Comparison of ENCODE assay signal across 18 cellular contexts in genomic region chr1:228315945-228316588, GRCh38.
DNase-seq lines count a peak whose midpoint lies in the region; ATAC-seq and TF ChIP-seq lines count a peak whose summit lies in the region.
"Had no signal": no experiment of that assay in that cellular context is flagged by ENCODE, and none has a peak within 500 bp of the region (broad histone marks: within the 10 kb centered on the region; RNA-seq: fewer than 3 reads in every experiment).

No MANE protein-coding gene starts in this region.

- H3K9me3 ChIP-seq in endodermal cell (ENCODE audit: control insufficient read depth, low read length), result peaks cover 18% of the 10 kb centered on the region
- H3K9me3 ChIP-seq in osteoblast (ENCODE audit: low read depth, low read length), result peaks cover 2% of the 10 kb centered on the region
- H3K9me3 ChIP-seq in upper lobe of right lung, result no peaks in the 10 kb centered on the region

- H3K4me3 ChIP-seq in endodermal cell (ENCODE audit: low read length) (no peak overlapping the region), osteoblast (ENCODE audit: insufficient read depth, low read length) (no peak overlapping the region), upper lobe of right lung (no peak overlapping the region)
- H3K4me3 ChIP-seq: dorsolateral prefrontal cortex, esophagus muscularis mucosa, mucosa of descending colon had no signal

- POLR2A ChIA-PET in activated naive CD8-positive, alpha-beta T cell treated with anti-CD3 and anti-CD28 coated beads, Interleukin-2, amount 10 ng/mL, durations not matched to agents 7 days and 5 days (lab: Charles Lee), result no interaction called here

- H3K27ac ChIP-seq in endodermal cell (ENCODE audit: low read depth, low read length) (no peak overlapping the region), osteoblast (ENCODE audit: low read depth, low read length) (no peak overlapping the region), upper lobe of right lung (no peak overlapping the region)
- H3K27ac ChIP-seq: dorsolateral prefrontal cortex, esophagus muscularis mucosa, parathyroid adenoma had no signal

- no peak overlapping the region for H2AFZ ChIP-seq in osteoblast (ENCODE audit: low read length)
- H2AFZ ChIP-seq: parathyroid adenoma had no signal

- no peak overlapping the region for H3K4me3 Mint-ChIP-seq in activated naive CD8-positive, alpha-beta T cell treated with anti-CD3 and anti-CD28 coated beads, Interleukin-2, amount 10 ng/mL, durations not matched to agents 7 days and 5 days
- no peak overlapping the region for H3K4me3 Mint-ChIP-seq in activated naive CD8-positive, alpha-beta T cell treated with anti-CD3 and anti-CD28 coated beads for 36 hours
- no peak overlapping the region for H3K4me3 Mint-ChIP-seq in endodermal cell
- H3K4me3 Mint-ChIP-seq: activated CD8-positive, alpha-beta memory T cell treated with anti-CD3 and anti-CD28 coated beads, Interleukin-2, amount 10 ng/mL, durations not matched to agents 7 days and 5 days; activated naive CD4-positive, alpha-beta T cell treated with anti-CD3 and anti-CD28 coated beads, Interleukin-2, amount 50 U/mL, for 24 hours had no signal

- intact Hi-C loops in upper lobe of right lung (cut with DNase I), result no loop called here

- H3K36me3 Mint-ChIP-seq in activated naive CD8-positive, alpha-beta T cell treated with anti-CD3 and anti-CD28 coated beads, Interleukin-2, amount 10 ng/mL, durations not matched to agents 7 days and 5 days, result no peaks in the 10 kb centered on the region
- peaks cover 8% of the 10 kb centered on the region for H3K36me3 Mint-ChIP-seq in activated naive CD8-positive, alpha-beta T cell treated with anti-CD3 and anti-CD28 coated beads for 36 hours
- peaks cover 7% of the 10 kb centered on the region for H3K36me3 Mint-ChIP-seq in endodermal cell (ENCODE audit: low read depth)
- H3K36me3 Mint-ChIP-seq: activated CD8-positive, alpha-beta memory T cell treated with anti-CD3 and anti-CD28 coated beads, Interleukin-2, amount 10 ng/mL, durations not matched to agents 7 days and 5 days had no signal

- no peaks in the 10 kb centered on the region for H3K4me1 Mint-ChIP-seq in activated naive CD8-positive, alpha-beta T cell treated with anti-CD3 and anti-CD28 coated beads, Interleukin-2, amount 10 ng/mL, durations not matched to agents 7 days and 5 days
- no peaks in the 10 kb centered on the region for H3K4me1 Mint-ChIP-seq in activated naive CD8-positive, alpha-beta T cell treated with anti-CD3 and anti-CD28 coated beads for 36 hours
- no peaks in the 10 kb centered on the region for H3K4me1 Mint-ChIP-seq in endodermal cell
- H3K4me1 Mint-ChIP-seq: activated CD8-positive, alpha-beta memory T cell treated with anti-CD3 and anti-CD28 coated beads, Interleukin-2, amount 10 ng/mL, durations not matched to agents 7 days and 5 days; activated naive CD4-positive, alpha-beta T cell treated with anti-CD3 and anti-CD28 coated beads, Interleukin-2, amount 50 U/mL, for 24 hours had no signal

- no peaks in the 10 kb centered on the region for H3K27me3 Mint-ChIP-seq in activated naive CD8-positive, alpha-beta T cell treated with anti-CD3 and anti-CD28 coated beads, Interleukin-2, amount 10 ng/mL, durations not matched to agents 7 days and 5 days
- no peaks in the 10 kb centered on the region for H3K27me3 Mint-ChIP-seq in activated naive CD8-positive, alpha-beta T cell treated with anti-CD3 and anti-CD28 coated beads for 36 hours
- no peaks in the 10 kb centered on the region for H3K27me3 Mint-ChIP-seq in endodermal cell (ENCODE audit: insufficient read depth)
- H3K27me3 Mint-ChIP-seq: activated CD8-positive, alpha-beta memory T cell treated with anti-CD3 and anti-CD28 coated beads, Interleukin-2, amount 10 ng/mL, durations not matched to agents 7 days and 5 days; activated naive CD4-positive, alpha-beta T cell treated with anti-CD3 and anti-CD28 coated beads, Interleukin-2, amount 50 U/mL, for 24 hours had no signal

- no peak overlapping the region for H3K9ac ChIP-seq in endodermal cell (ENCODE audit: extremely low read depth, low read length, poor library complexity, severe bottlenecking)
- H3K9ac ChIP-seq: parathyroid adenoma had no signal

- H4K20me1 ChIP-seq in osteoblast (ENCODE audit: insufficient read depth, low read length), result no peaks in the 10 kb centered on the region

- H3K79me2 ChIP-seq in osteoblast (ENCODE audit: insufficient read depth, low read length), result no peaks in the 10 kb centered on the region
- H3K79me2 ChIP-seq: parathyroid adenoma had no signal

- H3K36me3 ChIP-seq in endodermal cell (ENCODE audit: control insufficient read depth, insufficient read depth, low read length) (peaks cover 17% of the 10 kb centered on the region), osteoblast (ENCODE audit: insufficient read depth, low read length) (no peaks in the 10 kb centered on the region), upper lobe of right lung (peaks cover 17% of the 10 kb centered on the region)

- no peak for TF ChIP-seq CTCF in endodermal cell (conservative IDR thresholded peaks at IDR 0.05)
- TF ChIP-seq CTCF in osteoblast (IDR thresholded peaks at IDR 0.05; ENCODE audit: extremely low read depth, low read depth, low read length), result no peak
- TF ChIP-seq CTCF in upper lobe of right lung (IDR thresholded peaks at IDR 0.05), result no peak

- no peaks in the 10 kb centered on the region for H3K27me3 ChIP-seq in endodermal cell (ENCODE audit: control insufficient read depth, insufficient read depth, low read length, poor library complexity, severe bottlenecking)
- H3K27me3 ChIP-seq in osteoblast (ENCODE audit: insufficient read depth, low read length), result no peaks in the 10 kb centered on the region
- no peaks in the 10 kb centered on the region for H3K27me3 ChIP-seq in upper lobe of right lung
- H3K27me3 ChIP-seq: dorsolateral prefrontal cortex had no signal

- 91 to 93% methylated on average over 13 to 40 of the region's 40 CpGs for WGBS in endodermal cell (ENCODE audit: insufficient coverage in 1 of 2, insufficient read length in 1 of 2), 2 experiments

- no peak for ATAC-seq in activated naive CD8-positive, alpha-beta T cell treated with anti-CD3 and anti-CD28 coated beads, Interleukin-2, amount 10 ng/mL, durations not matched to agents 7 days and 5 days (ENCODE audit: low read depth)
- ATAC-seq in upper lobe of right lung, result no peak
- ATAC-seq: activated CD8-positive, alpha-beta memory T cell treated with anti-CD3 and anti-CD28 coated beads, Interleukin-2, amount 10 ng/mL, durations not matched to agents 7 days and 5 days; mucosa of descending colon had no signal

- H3K4me2 ChIP-seq in osteoblast (ENCODE audit: insufficient read depth, low read length), result no peak overlapping the region

- H3K27ac Mint-ChIP-seq in activated naive CD8-positive, alpha-beta T cell treated with anti-CD3 and anti-CD28 coated beads, Interleukin-2, amount 10 ng/mL, durations not matched to agents 7 days and 5 days, result no peak overlapping the region
- no peak overlapping the region for H3K27ac Mint-ChIP-seq in activated naive CD8-positive, alpha-beta T cell treated with anti-CD3 and anti-CD28 coated beads for 36 hours
- no peak overlapping the region for H3K27ac Mint-ChIP-seq in endodermal cell
- H3K27ac Mint-ChIP-seq: activated CD8-positive, alpha-beta memory T cell treated with anti-CD3 and anti-CD28 coated beads, Interleukin-2, amount 10 ng/mL, durations not matched to agents 7 days and 5 days; activated naive CD4-positive, alpha-beta T cell treated with anti-CD3 and anti-CD28 coated beads, Interleukin-2, amount 50 U/mL, for 24 hours had no signal

- peak; percentile 18 for DNase-seq in activated naive CD8-positive, alpha-beta T cell treated with anti-CD3 and anti-CD28 coated beads, Interleukin-2, amount 10 ng/mL, durations not matched to agents 7 days and 5 days
- DNase-seq in activated naive CD8-positive, alpha-beta T cell treated with anti-CD3 and anti-CD28 coated beads for 36 hours, result no peak
- DNase-seq in endodermal cell (peak; percentile 89), osteoblast (ENCODE audit: insufficient read length, low spot score, missing footprints) (peak; percentile 56), upper lobe of right lung (peak; percentile 61), SKM-1 (lab: John Stamatoyannopoulos, UW; ENCODE audit: unreplicated experiment) (no peak), anterior cingulate cortex (lab: John Stamatoyannopoulos, UW) (no peak), 8988T (no peak)
- DNase-seq: activated CD4-positive, alpha-beta T cell treated with anti-CD3 and anti-CD28 coated beads for 1 hour; activated CD8-positive, alpha-beta memory T cell treated with anti-CD3 and anti-CD28 coated beads, Interleukin-2, amount 10 ng/mL, durations not matched to agents 7 days and 5 days; KBM-7; NCI-H1105; NCI-H2227 treated with DMSO at 0.1 percent for 48 hours had no signal

- H3K4me1 ChIP-seq in endodermal cell (ENCODE audit: control insufficient read depth, insufficient read depth, low read length), result no peaks in the 10 kb centered on the region
- H3K4me1 ChIP-seq in osteoblast (ENCODE audit: insufficient read depth, low read length), result no peaks in the 10 kb centered on the region
- H3K4me1 ChIP-seq in upper lobe of right lung, result no peaks in the 10 kb centered on the region
- H3K4me1 ChIP-seq: parathyroid adenoma had no signal

- H3K9me3 Mint-ChIP-seq in activated naive CD8-positive, alpha-beta T cell treated with anti-CD3 and anti-CD28 coated beads, Interleukin-2, amount 10 ng/mL, durations not matched to agents 7 days and 5 days, result peaks cover 5% of the 10 kb centered on the region
- H3K9me3 Mint-ChIP-seq in activated naive CD8-positive, alpha-beta T cell treated with anti-CD3 and anti-CD28 coated beads for 36 hours, result peaks cover 4% of the 10 kb centered on the region
- no peaks in the 10 kb centered on the region for H3K9me3 Mint-ChIP-seq in endodermal cell
- H3K9me3 Mint-ChIP-seq: activated naive CD4-positive, alpha-beta T cell treated with anti-CD3 and anti-CD28 coated beads, Interleukin-2, amount 50 U/mL, for 24 hours had no signal

Comparison
In these comparisons a context has a peak if more than half of its experiments do, and no peak if none do; other contexts are left out.
1. DNase-seq: peak in activated naive CD8-positive, alpha-beta T cell treated with anti-CD3 and anti-CD28 coated beads, Interleukin-2, amount 10 ng/mL, durations not matched to agents 7 days and 5 days (single experiment), endodermal cell (single experiment), osteoblast (single experiment) and upper lobe of right lung (single experiment); none in activated naive CD8-positive, alpha-beta T cell treated with anti-CD3 and anti-CD28 coated beads for 36 hours (single experiment), SKM-1 (single experiment), anterior cingulate cortex (0 of 58) and 8988T (single experiment).